9 cellular contexts compared by ENCODE assay signal in genomic region chr11:65853249-65853979, GRCh38. TPM values are rescaled to one million over a fixed set of nuclear protein-coding genes. Genes with fewer than 3 reads are reported as not detected.
DNase-seq lines count a peak whose midpoint lies in the region; ATAC-seq and TF ChIP-seq lines count a peak whose summit lies in the region.
"Had no signal": no experiment of that assay in that cellular context is flagged by ENCODE, and none has a peak within 500 bp of the region (broad histone marks: within the 10 kb centered on the region; RNA-seq: fewer than 3 reads in every experiment).

No MANE protein-coding gene starts in this region.

- H3K9me3 Mint-ChIP-seq in activated CD4-positive, alpha-beta T cell treated with anti-CD3 and anti-CD28 coated beads, Interleukin-2, amount 10 ng/mL, durations not matched to agents 7 days and 5 days, result no peaks in the 10 kb centered on the region

- H3K4me3 ChIP-seq in Karpas-422 (ENCODE audit: low read length) (no peak overlapping the region), colonic mucosa (no peak overlapping the region), neutrophil (ENCODE audit: low read depth in 1 of 2, low read length in 1 of 2) (no peak overlapping the region)

- H2AFZ ChIP-seq in Karpas-422 (ENCODE audit: low read length), result no peak overlapping the region

- peaks cover 36% of the 10 kb centered on the region for H3K4me1 Mint-ChIP-seq in activated CD4-positive, alpha-beta T cell treated with anti-CD3 and anti-CD28 coated beads, Interleukin-2, amount 10 ng/mL, durations not matched to agents 7 days and 5 days

- H4K20me1 ChIP-seq in Karpas-422 (ENCODE audit: insufficient read depth, low read depth, low read length), result peaks cover 44% of the 10 kb centered on the region

- CTCF ChIA-PET in activated CD4-positive, alpha-beta T cell treated with anti-CD3 and anti-CD28 coated beads, Interleukin-2, amount 10 ng/mL, durations not matched to agents 7 days and 5 days (lab: Charles Lee), result interaction anchor here (0.5 to 5.8 kb wide), 8 partner anchors 7 to 369 kb away, joined by 3 to 50 read pairs (median 5); partner anchors contain the start of genes CFL1, FIBP, KAT5 and MUS81

- DNase-seq in activated CD4-positive, alpha-beta T cell treated with anti-CD3 and anti-CD28 coated beads, Interleukin-2, amount 10 ng/mL, durations not matched to agents 7 days and 5 days, result no peak
- no peak for DNase-seq in activated CD4-positive, alpha-beta T cell treated with anti-CD3 and anti-CD28 coated beads for 4 hours
- DNase-seq in Karpas-422 (peak; percentile 48), colonic mucosa (peak; percentile 40), NCI-H226 (no peak), cortex of kidney (lab: John Stamatoyannopoulos, UW) (no peak)
- DNase-seq: NCI-H1694 had no signal

- H3K27me3 ChIP-seq in Karpas-422 (ENCODE audit: low read length), result no peaks in the 10 kb centered on the region
- H3K27me3 ChIP-seq in colonic mucosa, result no peaks in the 10 kb centered on the region
- H3K27me3 ChIP-seq in neutrophil, result no peaks in the 10 kb centered on the region

- H3K79me2 ChIP-seq in Karpas-422 (ENCODE audit: low read length), result peaks cover 22% of the 10 kb centered on the region

- H3K9ac ChIP-seq in Karpas-422 (ENCODE audit: low read length), result no peak overlapping the region
- H3K9ac ChIP-seq in colonic mucosa (ENCODE audit: low read depth in 2 of 2, low read length in 2 of 2), result peak overlapping the region; percentile 6 to 82

- no peak overlapping the region for H3K4me2 ChIP-seq in Karpas-422 (ENCODE audit: low read depth, low read length, poor library complexity, severe bottlenecking)

- H3K36me3 ChIP-seq in Karpas-422 (ENCODE audit: insufficient read depth, low read length) (peaks cover 45% of the 10 kb centered on the region), colonic mucosa (peaks cover 16% of the 10 kb centered on the region), neutrophil (peaks cover 66% of the 10 kb centered on the region)

- no peak for ATAC-seq in HG03095 (IDR thresholded peaks at IDR 0.05; ENCODE audit: unreplicated experiment)

- no peaks in the 10 kb centered on the region for H3K27me3 Mint-ChIP-seq in activated CD4-positive, alpha-beta T cell treated with anti-CD3 and anti-CD28 coated beads, Interleukin-2, amount 10 ng/mL, durations not matched to agents 7 days and 5 days

- intact Hi-C loops in colonic mucosa (cut with DNase I), result no loop called here

- H3K4me1 ChIP-seq in Karpas-422 (ENCODE audit: low read length), result peaks cover 10% of the 10 kb centered on the region
- peaks cover 31% of the 10 kb centered on the region for H3K4me1 ChIP-seq in colonic mucosa
- peaks cover 31 to 35% of the 10 kb centered on the region in 2 experiments for H3K4me1 ChIP-seq in neutrophil (ENCODE audit: control insufficient read depth in 1 of 2, insufficient read depth in 1 of 2, low read depth in 1 of 2, low read length in 1 of 2)

- H3K27ac ChIP-seq in Karpas-422 (ENCODE audit: low read length) (no peak overlapping the region), colonic mucosa (peak overlapping the region; percentile 100), neutrophil (peak overlapping the region; percentile 96)

- no peaks in the 10 kb centered on the region for H3K9me2 ChIP-seq in Karpas-422 (replicated peaks; ENCODE audit: insufficient read depth, low read length)

- peaks cover 60% of the 10 kb centered on the region for H3K36me3 Mint-ChIP-seq in activated CD4-positive, alpha-beta T cell treated with anti-CD3 and anti-CD28 coated beads, Interleukin-2, amount 10 ng/mL, durations not matched to agents 7 days and 5 days (ENCODE audit: low read depth)

- H3K27ac Mint-ChIP-seq in activated CD4-positive, alpha-beta T cell treated with anti-CD3 and anti-CD28 coated beads, Interleukin-2, amount 10 ng/mL, durations not matched to agents 7 days and 5 days, result no peak overlapping the region

- POLR2A ChIA-PET in activated CD4-positive, alpha-beta T cell treated with anti-CD3 and anti-CD28 coated beads, Interleukin-2, amount 10 ng/mL, durations not matched to agents 7 days and 5 days (lab: Charles Lee), result no interaction called here

- TF ChIP-seq CTCF in colonic mucosa (IDR thresholded peaks at IDR 0.05), result no peak
- TF ChIP-seq CTCF in neutrophil (IDR thresholded peaks at IDR 0.05), result no peak

- peak overlapping the region; percentile 25 for H3K4me3 Mint-ChIP-seq in activated CD4-positive, alpha-beta T cell treated with anti-CD3 and anti-CD28 coated beads, Interleukin-2, amount 10 ng/mL, durations not matched to agents 7 days and 5 days

- H3K9me3 ChIP-seq in Karpas-422 (ENCODE audit: low read length), result no peaks in the 10 kb centered on the region
- H3K9me3 ChIP-seq in colonic mucosa, result no peaks in the 10 kb centered on the region
- H3K9me3 ChIP-seq in neutrophil, result no peaks in the 10 kb centered on the region

RNA-seq across cellular contexts. Expression of gene CFL1, which starts 4.6 kb away (rescaled TPM):
- 1,000 to 10,000 TPM; 1,543 to 1,707 TPM for total RNA-seq in activated CD4-positive, alpha-beta T cell treated with anti-CD3 and anti-CD28 coated beads, Interleukin-2, amount 10 ng/mL, durations not matched to agents 7 days and 5 days
- 514 and 827 TPM in 2 replicates for total RNA-seq in Karpas-422 (2014; rRNA removed; shearing (Covaris generic); ENCODE audit: low replicate concordance)
- 1,000 to 10,000 TPM; 1,832 to 1,932 TPM for total RNA-seq in colonic mucosa

RNA-seq across cellular contexts. Expression of gene MUS81, which starts 6.8 kb away (rescaled TPM):
- 100 to 1,000 TPM in 1 of 2 experiments, 10 to 100 TPM in 1; 96.6 to 108 TPM for total RNA-seq in activated CD4-positive, alpha-beta T cell treated with anti-CD3 and anti-CD28 coated beads, Interleukin-2, amount 10 ng/mL, durations not matched to agents 7 days and 5 days
- total RNA-seq in Karpas-422 (2014; rRNA removed; shearing (Covaris generic); ENCODE audit: low replicate concordance), result 41.3 and 89.0 TPM in 2 replicates
- total RNA-seq in colonic mucosa, result 10 to 100 TPM; 47.2 to 62.5 TPM

RNA-seq across cellular contexts. Expression of gene EFEMP2, which starts 19.2 kb away (rescaled TPM):
- 1 to 10 TPM; 9.0 to 9.7 TPM for total RNA-seq in activated CD4-positive, alpha-beta T cell treated with anti-CD3 and anti-CD28 coated beads, Interleukin-2, amount 10 ng/mL, durations not matched to agents 7 days and 5 days
- total RNA-seq in Karpas-422 (2014; rRNA removed; shearing (Covaris generic); ENCODE audit: low replicate concordance), result 1.3 and 2.6 TPM in 2 replicates
- 10 to 100 TPM in 1 of 2 donors, 1 to 10 TPM in 1; 9.6 to 22.5 TPM for total RNA-seq in colonic mucosa

RNA-seq across cellular contexts. Expression of gene SNX32, which starts 19.7 kb away (rescaled TPM):
- 1 to 10 TPM; 2.1 to 2.2 TPM for total RNA-seq in activated CD4-positive, alpha-beta T cell treated with anti-CD3 and anti-CD28 coated beads, Interleukin-2, amount 10 ng/mL, durations not matched to agents 7 days and 5 days
- not detected in 2 replicates for total RNA-seq in Karpas-422 (2014; rRNA removed; shearing (Covaris generic); ENCODE audit: low replicate concordance)
- total RNA-seq in colonic mucosa, result 1 to 10 TPM; 1.6 to 1.9 TPM

RNA-seq across cellular contexts. Expression of gene CTSW, which starts 26.2 kb away (rescaled TPM):
- 10 to 100 TPM; 22.9 to 23.6 TPM for total RNA-seq in activated CD4-positive, alpha-beta T cell treated with anti-CD3 and anti-CD28 coated beads, Interleukin-2, amount 10 ng/mL, durations not matched to agents 7 days and 5 days
- total RNA-seq in Karpas-422 (2014; rRNA removed; shearing (Covaris generic); ENCODE audit: low replicate concordance), result not detected in 2 replicates
- total RNA-seq in colonic mucosa, result 1 to 10 TPM; 1.2 TPM

Comparison
In these comparisons a context has a peak if more than half of its experiments do, and no peak if none do; other contexts are left out.
1. DNase-seq: peak in Karpas-422 (single experiment) and colonic mucosa (single experiment); none in activated CD4-positive, alpha-beta T cell treated with anti-CD3 and anti-CD28 coated beads, Interleukin-2, amount 10 ng/mL, durations not matched to agents 7 days and 5 days (single experiment), activated CD4-positive, alpha-beta T cell treated with anti-CD3 and anti-CD28 coated beads for 4 hours (0 of 2), NCI-H226 (single experiment) and cortex of kidney (single experiment).